9 cellular contexts compared by ENCODE assay signal in genomic region chr11:416051-416756, GRCh38. TPM values are rescaled to one million over a fixed set of nuclear protein-coding genes. Genes with fewer than 3 reads are reported as not detected.
A peak's percentile ranks its signal among the peaks of the same experiment; 100 is the strongest.
DNase-seq lines count a peak whose midpoint lies in the region; ATAC-seq and TF ChIP-seq lines count a peak whose summit lies in the region.
"Had no signal": no experiment of that assay in that cellular context is flagged by ENCODE, and none has a peak within 500 bp of the region (broad histone marks: within the 10 kb centered on the region; RNA-seq: fewer than 3 reads in every experiment).

No MANE protein-coding gene starts in this region.

- H3K27me3 Mint-ChIP-seq in activated naive CD4-positive, alpha-beta T cell treated with anti-CD3 and anti-CD28 coated beads for 36 hours (ENCODE audit: low read depth): no peaks in the 10 kb centered on the region
- H3K27me3 Mint-ChIP-seq in chondrocyte (ENCODE audit: low read depth): no peaks in the 10 kb centered on the region

- CTCF ChIA-PET in activated naive CD4-positive, alpha-beta T cell treated with anti-CD3 and anti-CD28 coated beads for 36 hours (lab: Charles Lee): interaction anchor here (0.9 to 2.6 kb wide), 5 partner anchors 9 to 120 kb away, joined by 3 to 10 read pairs (median 3); partner anchors contain the start of gene HRAS

- no peaks in the 10 kb centered on the region for H3K27me3 ChIP-seq in mononuclear cell (ENCODE audit: insufficient read depth, low read length)
- peaks cover 3 to 4% of the 10 kb centered on the region in 2 donors for H3K27me3 ChIP-seq in uterus

- H3K9me3 Mint-ChIP-seq in activated naive CD4-positive, alpha-beta T cell treated with anti-CD3 and anti-CD28 coated beads for 36 hours: no peaks in the 10 kb centered on the region
- H3K9me3 Mint-ChIP-seq in chondrocyte (ENCODE audit: low read depth): no peaks in the 10 kb centered on the region

- intact Hi-C loops in activated naive CD4-positive, alpha-beta T cell treated with anti-CD3 and anti-CD28 coated beads for 36 hours (cut with micrococcal nuclease): no loop called here
- intact Hi-C loops in uterus (cut with DNase I; ENCODE audit: low total_unique reads): no loop called here

- TF ChIP-seq POLR2A in uterus (IDR thresholded peaks at IDR 0.05): peak in 1 of 2 donors; percentile 24

- H3K4me3 Mint-ChIP-seq in activated naive CD4-positive, alpha-beta T cell treated with anti-CD3 and anti-CD28 coated beads for 36 hours: peak overlapping the region; percentile 86
- H3K4me3 Mint-ChIP-seq in chondrocyte (ENCODE audit: unreplicated experiment): peak overlapping the region; percentile 49

- H3K9me3 ChIP-seq in mononuclear cell (ENCODE audit: low read depth, low read length) (no peaks in the 10 kb centered on the region), uterus (no peaks in the 10 kb centered on the region)

- no peaks in the 10 kb centered on the region for H3K36me3 ChIP-seq in uterus

- peak overlapping the region; percentile 89 for H3K27ac Mint-ChIP-seq in activated naive CD4-positive, alpha-beta T cell treated with anti-CD3 and anti-CD28 coated beads for 36 hours
- H3K27ac Mint-ChIP-seq in chondrocyte (ENCODE audit: unreplicated experiment): no peak overlapping the region

- peaks cover 30% of the 10 kb centered on the region for H3K4me1 Mint-ChIP-seq in activated naive CD4-positive, alpha-beta T cell treated with anti-CD3 and anti-CD28 coated beads for 36 hours (ENCODE audit: low read depth)
- H3K4me1 Mint-ChIP-seq in chondrocyte (ENCODE audit: low read depth): peaks cover 7% of the 10 kb centered on the region

- no peaks in the 10 kb centered on the region for H3K36me3 Mint-ChIP-seq in activated naive CD4-positive, alpha-beta T cell treated with anti-CD3 and anti-CD28 coated beads for 36 hours (ENCODE audit: low read depth)
- H3K36me3 Mint-ChIP-seq in chondrocyte (ENCODE audit: low read depth): no peaks in the 10 kb centered on the region

- H3K27ac ChIP-seq in uterus: peak overlapping the region; percentile 65 to 66
- H3K27ac ChIP-seq: KMS-11 had no signal

- TF ChIP-seq CTCF in chondrocyte (IDR thresholded peaks at IDR 0.05): no peak
- no peak for TF ChIP-seq CTCF in uterus (IDR thresholded peaks at IDR 0.05)

- H3K4me3 ChIP-seq in mononuclear cell (ENCODE audit: low read length) (peak overlapping the region; percentile 52), uterus (peak overlapping the region; percentile 22 to 30)

- DNase-seq in activated naive CD4-positive, alpha-beta T cell treated with anti-CD3 and anti-CD28 coated beads for 36 hours: no peak
- no peak for DNase-seq in activated naive CD4-positive, alpha-beta T cell (lab: John Stamatoyannopoulos, UW)
- DNase-seq in chondrocyte (ENCODE audit: low spot score) (no peak), uterus (no peak), ureter (ENCODE audit: low spot score) (no peak)
- DNase-seq in stimulated activated CD4-positive, alpha-beta T cell treated with anti-CD3 and anti-CD28 coated beads, Interleukin-1b, Interleukin-23, amount 100 ng/mL, for 48 hours: no peak

- H3K4me1 ChIP-seq in mononuclear cell (ENCODE audit: insufficient read depth, low read length): peaks cover 41% of the 10 kb centered on the region
- peaks cover 0 to 10% of the 10 kb centered on the region in 2 donors for H3K4me1 ChIP-seq in uterus

- no peak for ATAC-seq in HG02981 (IDR thresholded peaks at IDR 0.05; ENCODE audit: unreplicated experiment)

RNA-seq across cellular contexts. Expression of gene SIGIRR, which starts 1.4 kb away (rescaled TPM):
- 10 to 100 TPM; 38.0 to 38.8 TPM for total RNA-seq in activated naive CD4-positive, alpha-beta T cell treated with anti-CD3 and anti-CD28 coated beads for 36 hours
- 12.3 to 26.6 TPM (median 25.9 TPM) in 3 replicates for total RNA-seq in chondrocyte
- 50.9 TPM for total RNA-seq in mononuclear cell
- 10 to 100 TPM; 13.3 to 61.5 (median 38.4) TPM for total RNA-seq in uterus
- total RNA-seq in ureter: 73.9 TPM

RNA-seq across cellular contexts. Expression of gene PKP3, which starts 22.2 kb away (rescaled TPM):
- not detected for total RNA-seq in activated naive CD4-positive, alpha-beta T cell treated with anti-CD3 and anti-CD28 coated beads for 36 hours
- total RNA-seq in chondrocyte (0.56 to 0.92 TPM (median 0.85 TPM) in 3 replicates), mononuclear cell (not detected), uterus (1 to 10 TPM in 2 of 4 donors, under 1 TPM in 1, not detected in 1; 0.46 to 5.1 (median 1.5) TPM), ureter (78.5 TPM)

RNA-seq across cellular contexts. Expression of gene ANO9, which starts 25.6 kb away (rescaled TPM):
- 10 to 100 TPM; 28.9 to 31.0 TPM for total RNA-seq in activated naive CD4-positive, alpha-beta T cell treated with anti-CD3 and anti-CD28 coated beads for 36 hours
- total RNA-seq in chondrocyte (not detected in 3 replicates), mononuclear cell (19.9 TPM), uterus (1 to 10 TPM in 2 of 4 donors, under 1 TPM in 2; 0.59 to 8.2 (median 1.1) TPM), ureter (17.9 TPM)

RNA-seq across cellular contexts. Expression of gene PTDSS2, which starts 33.9 kb away (rescaled TPM):
- total RNA-seq in activated naive CD4-positive, alpha-beta T cell treated with anti-CD3 and anti-CD28 coated beads for 36 hours: 10 to 100 TPM; 12.1 to 15.0 TPM
- total RNA-seq in chondrocyte (30.0 to 32.5 TPM (median 32.0 TPM) in 3 replicates), mononuclear cell (8.8 TPM), uterus (10 to 100 TPM; 20.7 to 43.7 (median 22.8) TPM), ureter (28.6 TPM)

RNA-seq across cellular contexts. Expression of gene B4GALNT4, which starts 46.9 kb away (rescaled TPM):
- 1 to 10 TPM; 4.1 to 5.2 TPM for total RNA-seq in activated naive CD4-positive, alpha-beta T cell treated with anti-CD3 and anti-CD28 coated beads for 36 hours
- total RNA-seq in chondrocyte (37.0 to 39.1 TPM (median 37.2 TPM) in 3 replicates), mononuclear cell (0.21 TPM), uterus (10 to 100 TPM in 2 of 4 donors, 1 to 10 TPM in 2; 1.8 to 39.7 (median 19.9) TPM), ureter (3.3 TPM)

Comparison
In these comparisons a context has a peak if more than half of its experiments do, and no peak if none do; other contexts are left out.
1. RNA of gene PKP3, which starts 22.2 kb away (total RNA-seq): 78.5 TPM in ureter (single experiment); 0.46 to 5.1 TPM in uterus, 0.56 to 0.92 TPM in chondrocyte, not detected in mononuclear cell (single experiment) and not detected in activated naive CD4-positive, alpha-beta T cell treated with anti-CD3 and anti-CD28 coated beads for 36 hours; every median in the first group is over 10 times any median in the second.